In genomic region chr1:50047916-50048694, GRCh38 we compare ENCODE assay signal across 8 cellular contexts. TPM values are rescaled to one million over a fixed set of nuclear protein-coding genes. Genes with fewer than 3 reads are reported as not detected.
DNase-seq lines count a peak whose midpoint lies in the region; ATAC-seq, FAIRE-seq and TF ChIP-seq lines count a peak whose summit lies in the region.

No MANE protein-coding gene starts in this region.

- H4K8ac ChIP-seq in mesenchymal stem cell (ENCODE audit: low read length): no peak overlapping the region

- H3K4me2 ChIP-seq in mesenchymal stem cell (ENCODE audit: low read length, poor library complexity, severe bottlenecking): no peak overlapping the region

- no peak overlapping the region for H2AFZ ChIP-seq in mesenchymal stem cell (ENCODE audit: low read depth, low read length)

- H2AK5ac ChIP-seq in mesenchymal stem cell (ENCODE audit: low read length, severe bottlenecking): no peak overlapping the region

- H3K79me1 ChIP-seq in mesenchymal stem cell (replicated peaks; ENCODE audit: low read length, poor library complexity, severe bottlenecking): no peaks in the 10 kb centered on the region

- no peaks in the 10 kb centered on the region for H3K36me3 Mint-ChIP-seq in endodermal cell (ENCODE audit: low read depth)

- 41 to 69% methylated on average over 20 to 72 of the region's 72 CpGs for WGBS in endodermal cell (ENCODE audit: insufficient coverage in 1 of 2, insufficient read length in 1 of 2), 2 experiments
- WGBS in mesenchymal stem cell: 45% methylated on average over 69 of the region's 72 CpGs

- no peaks in the 10 kb centered on the region for H3K36me3 ChIP-seq in MG63
- H3K36me3 ChIP-seq in endodermal cell (ENCODE audit: control insufficient read depth, insufficient read depth, low read length): no peaks in the 10 kb centered on the region
- H3K36me3 ChIP-seq in muscle layer of duodenum (ENCODE audit: control insufficient read depth in 1 of 2, insufficient read depth in 2 of 2, low read length in 2 of 2): no peaks in the 10 kb centered on the region
- peaks cover 0 to 4% of the 10 kb centered on the region in 2 experiments for H3K36me3 ChIP-seq in mesenchymal stem cell (ENCODE audit: control insufficient read depth in 1 of 2, insufficient read depth in 2 of 2, low read depth in 1 of 2, low read length in 2 of 2)

- DNase-seq in D721Med (ENCODE audit: insufficient read length, low spot score) (no peak), MG63 (peak; percentile 10), endodermal cell (peak; percentile 90), inferior parietal cortex (ENCODE audit: extremely low spot score) (no peak), mesenchymal stem cell (no peak)
- no peak for DNase-seq in stimulated activated naive CD4-positive, alpha-beta T cell (lab: John Stamatoyannopoulos, UW)

- H3K9me3 ChIP-seq in MG63 (no peaks in the 10 kb centered on the region), endodermal cell (ENCODE audit: control insufficient read depth, low read length) (peaks cover 49% of the 10 kb centered on the region), muscle layer of duodenum (ENCODE audit: control insufficient read depth in 1 of 2, low read length in 2 of 2) (no peaks in the 10 kb centered on the region), mesenchymal stem cell (ENCODE audit: control insufficient read depth, low read length) (no peaks in the 10 kb centered on the region)

- H3K27me3 Mint-ChIP-seq in endodermal cell (ENCODE audit: insufficient read depth): peaks cover 57% of the 10 kb centered on the region

- no peak overlapping the region for H4K91ac ChIP-seq in mesenchymal stem cell (ENCODE audit: low read length)

- peak overlapping the region; percentile 40 for H3K4me3 Mint-ChIP-seq in endodermal cell

- H3K4me1 ChIP-seq in endodermal cell (ENCODE audit: control insufficient read depth, insufficient read depth, low read length) (no peaks in the 10 kb centered on the region), muscle layer of duodenum (ENCODE audit: control insufficient read depth in 1 of 2, insufficient read depth in 2 of 2, low read length in 2 of 2) (peaks cover 0 to 8% of the 10 kb centered on the region in 2 donors), mesenchymal stem cell (ENCODE audit: control insufficient read depth, insufficient read depth, low read depth, low read length) (no peaks in the 10 kb centered on the region)

- H3K18ac ChIP-seq in mesenchymal stem cell (ENCODE audit: low read depth in 1 of 2, low read length in 2 of 2): no peak overlapping the region

- no peak overlapping the region for H3K23ac ChIP-seq in mesenchymal stem cell (ENCODE audit: low read length in 2 of 2)

- no peak overlapping the region for H2BK15ac ChIP-seq in mesenchymal stem cell (ENCODE audit: low read depth, poor library complexity, severe bottlenecking)

- H3K27ac Mint-ChIP-seq in endodermal cell: no peak overlapping the region

- H3K4ac ChIP-seq in mesenchymal stem cell (ENCODE audit: low read depth in 1 of 2, low read length in 2 of 2): no peak overlapping the region

- no peak overlapping the region for H3K14ac ChIP-seq in mesenchymal stem cell (ENCODE audit: low read length in 2 of 2)

- H3K27ac ChIP-seq in endodermal cell (ENCODE audit: low read depth, low read length): no peak overlapping the region
- no peak overlapping the region for H3K27ac ChIP-seq in muscle layer of duodenum (ENCODE audit: low read length)
- H3K27ac ChIP-seq in mesenchymal stem cell (ENCODE audit: low read length, poor library complexity, severe bottlenecking): no peak overlapping the region

- H3K9ac ChIP-seq in endodermal cell (ENCODE audit: extremely low read depth, low read length, poor library complexity, severe bottlenecking): no peak overlapping the region
- no peak overlapping the region for H3K9ac ChIP-seq in mesenchymal stem cell (ENCODE audit: low read length)

- no peak overlapping the region for H3K4me3 ChIP-seq in MG63
- H3K4me3 ChIP-seq in endodermal cell (ENCODE audit: low read length): no peak overlapping the region
- H3K4me3 ChIP-seq in muscle layer of duodenum (ENCODE audit: low read depth in 1 of 2, low read length in 2 of 2): peak overlapping the region; percentile 18 to 52
- peak overlapping the region in 1 of 2 experiments; percentile 61 for H3K4me3 ChIP-seq in mesenchymal stem cell (ENCODE audit: insufficient read depth in 1 of 2, low read depth in 1 of 2, low read length in 2 of 2)

- H2BK12ac ChIP-seq in mesenchymal stem cell (ENCODE audit: low read length in 2 of 2): no peak overlapping the region

- H3K9me3 Mint-ChIP-seq in endodermal cell: peaks cover 2% of the 10 kb centered on the region

- no peak for FAIRE-seq in D721Med (lab: Jason Lieb, UNC)

- H3K27me3 ChIP-seq in MG63 (peaks cover 30% of the 10 kb centered on the region), endodermal cell (ENCODE audit: control insufficient read depth, insufficient read depth, low read length, poor library complexity, severe bottlenecking) (peaks cover 11% of the 10 kb centered on the region), muscle layer of duodenum (ENCODE audit: low read depth, low read length) (peaks cover 7% of the 10 kb centered on the region), mesenchymal stem cell (ENCODE audit: control insufficient read depth in 1 of 2, insufficient read depth in 1 of 2, low read length in 2 of 2) (peaks cover 0 to 29% of the 10 kb centered on the region in 2 experiments)

- H3K4me1 Mint-ChIP-seq in endodermal cell: peaks cover 11% of the 10 kb centered on the region

- TF ChIP-seq CTCF in D721Med (IDR thresholded peaks at IDR 0.05; ENCODE audit: insufficient read depth, missing control alignments): peak; percentile 52
- peak; percentile 84 for TF ChIP-seq CTCF in endodermal cell (conservative IDR thresholded peaks at IDR 0.05)

- H2BK5ac ChIP-seq in mesenchymal stem cell (ENCODE audit: low read depth, low read length, poor library complexity, severe bottlenecking): no peak overlapping the region

- H2BK120ac ChIP-seq in mesenchymal stem cell (ENCODE audit: low read depth, low read length): no peak overlapping the region

- ATAC-seq in HG03469 (IDR thresholded peaks at IDR 0.05; ENCODE audit: unreplicated experiment): no peak

RNA-seq across cellular contexts. Expression of gene AGBL4, which starts 24.4 kb away (rescaled TPM):
- not detected in 2 replicates for total RNA-seq in MG63 (2014; rRNA removed; shearing (Covaris generic); ENCODE audit: low replicate concordance)
- 1 to 10 TPM in 1 of 2 donors, under 1 TPM in 1; 0.40 to 5.5 TPM for total RNA-seq in endodermal cell
- polyA plus RNA-seq in endodermal cell (2013, experiment 1 of 2): 0.61 TPM
- polyA plus RNA-seq in endodermal cell (2013, experiment 2 of 2): 0.41 TPM
- polyA plus RNA-seq in mesenchymal stem cell (2013, experiment 1 of 2): not detected
- polyA plus RNA-seq in mesenchymal stem cell (2013, experiment 2 of 2): not detected

Comparison
In these comparisons a context has a peak if more than half of its experiments do, and no peak if none do; other contexts are left out.
1. DNase-seq: peak in MG63 (single experiment) and endodermal cell (single experiment); none in D721Med (single experiment), inferior parietal cortex (single experiment), mesenchymal stem cell (single experiment) and stimulated activated naive CD4-positive, alpha-beta T cell (0 of 6).
2. H3K4me3 ChIP-seq: peak in muscle layer of duodenum (2 of 2); none in MG63 (single experiment) and endodermal cell (single experiment).